Comparison of ENCODE assay signal across 12 cellular contexts in the genomic region with DNA sequence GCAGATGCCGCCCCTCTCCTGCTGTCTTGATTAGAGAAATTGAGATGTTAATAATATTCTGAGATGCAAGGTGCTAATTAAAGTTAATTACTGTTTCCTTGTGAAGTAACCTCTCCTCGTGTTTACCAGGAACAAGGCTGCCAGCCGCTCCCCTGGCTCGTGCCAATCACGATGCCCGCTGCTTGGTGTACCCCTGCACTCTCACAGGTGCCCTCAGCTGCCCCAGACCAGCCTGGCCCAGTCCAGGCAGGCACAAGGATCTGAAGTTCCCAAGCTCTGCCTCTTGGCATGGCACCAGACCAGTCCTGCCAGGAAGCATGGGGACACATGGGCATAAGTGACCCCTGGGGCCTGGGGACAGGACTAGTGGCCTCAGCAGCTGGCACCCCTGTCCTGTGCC. TPM values are rescaled to one million over a fixed set of nuclear protein-coding genes. Genes with fewer than 3 reads are reported as not detected.
A peak's percentile ranks its signal among the peaks of the same experiment; 100 is the strongest.
DNase-seq lines count a peak whose midpoint lies in the region; ATAC-seq and TF ChIP-seq lines count a peak whose summit lies in the region.
"Had no signal": no experiment of that assay in that cellular context is flagged by ENCODE, and none has a peak within 500 bp of the region (broad histone marks: within the 10 kb centered on the region; RNA-seq: fewer than 3 reads in every experiment).

No MANE protein-coding gene starts in this region.

- peaks cover 6 to 77% (median 51%) of the 10 kb centered on the region in 12 donors for H3K4me1 ChIP-seq in heart left ventricle
- peaks cover 71 to 72% of the 10 kb centered on the region in 2 donors for H3K4me1 ChIP-seq in duodenal mucosa (ENCODE audit: control insufficient read depth in 1 of 2, insufficient read depth in 2 of 2, low read length in 2 of 2)
- H3K4me1 ChIP-seq in mucosa of stomach (ENCODE audit: control insufficient read depth, insufficient read depth, low read length), result peaks cover 67% of the 10 kb centered on the region
- H3K4me1 ChIP-seq in upper lobe of right lung, result peaks cover 45% of the 10 kb centered on the region

- ATAC-seq in heart left ventricle (no peak), upper lobe of right lung (peak; percentile 79), GM19035 (IDR thresholded peaks at IDR 0.05; ENCODE audit: unreplicated experiment) (no peak), GM21447 (IDR thresholded peaks at IDR 0.05; ENCODE audit: unreplicated experiment) (no peak)

- 45 to 68% (median 55%) methylated on average over 6 of the region's 6 CpGs for WGBS in heart left ventricle, 4 donors

- H3K4me3 ChIP-seq in heart left ventricle, result no peak overlapping the region
- H3K4me3 ChIP-seq in duodenal mucosa (ENCODE audit: low read depth in 1 of 2, low read length in 2 of 2), result no peak overlapping the region
- no peak overlapping the region for H3K4me3 ChIP-seq in mucosa of stomach (ENCODE audit: low read length)
- H3K4me3 ChIP-seq in upper lobe of right lung, result no peak overlapping the region
- H3K4me3 ChIP-seq: testis had no signal

- H3K9me3 ChIP-seq in heart left ventricle (no peaks in the 10 kb centered on the region), duodenal mucosa (ENCODE audit: control insufficient read depth in 1 of 2, low read length in 2 of 2) (no peaks in the 10 kb centered on the region), mucosa of stomach (ENCODE audit: control insufficient read depth, low read length) (no peaks in the 10 kb centered on the region), upper lobe of right lung (no peaks in the 10 kb centered on the region)
- H3K9me3 ChIP-seq: testis had no signal

- intact Hi-C loops in heart left ventricle (cut with DNase I), result loop anchor here in 1 of 10 donors (5.0 kb wide), 1 partner anchor 36 kb away; the partner anchor contains the start of gene PCDH1
- intact Hi-C loops in cardiac septum (cut with DNase I), result no loop called here
- intact Hi-C loops in upper lobe of right lung (cut with DNase I), result no loop called here

- DNase-seq in heart left ventricle, result no peak
- DNase-seq in cardiac septum (ENCODE audit: low spot score), result no peak
- DNase-seq in upper lobe of right lung, result peak; percentile 89
- no peak for DNase-seq in amniotic stem cell (lab: John Stamatoyannopoulos, UW)
- DNase-seq: DMS153, MM.1S, NCI-H524 treated with DMSO at 0.1 percent for 48 hours, testis had no signal

- H3K27ac ChIP-seq in heart left ventricle (peak overlapping the region; percentile 48 to 87 (median 64)), duodenal mucosa (ENCODE audit: low read depth, low read length) (peak overlapping the region; percentile 86), upper lobe of right lung (peak overlapping the region; percentile 56)
- H3K27ac ChIP-seq: testis had no signal

- H3K36me3 ChIP-seq in heart left ventricle (no peaks in the 10 kb centered on the region), duodenal mucosa (ENCODE audit: control insufficient read depth in 1 of 2, insufficient read depth in 2 of 2, low read length in 2 of 2) (no peaks in the 10 kb centered on the region), mucosa of stomach (ENCODE audit: control insufficient read depth, insufficient read depth, low read length) (no peaks in the 10 kb centered on the region), upper lobe of right lung (no peaks in the 10 kb centered on the region)

- TF ChIP-seq CTCF in heart left ventricle (IDR thresholded peaks at IDR 0.05) (no peak), upper lobe of right lung (IDR thresholded peaks at IDR 0.05) (no peak)

- peak overlapping the region; percentile 31 to 48 for H3K9ac ChIP-seq in duodenal mucosa (ENCODE audit: low read depth in 1 of 2, low read length in 2 of 2)
- H3K9ac ChIP-seq in mucosa of stomach (ENCODE audit: low read length), result peak overlapping the region; percentile 33

- H3K27me3 ChIP-seq in heart left ventricle (peaks cover 0 to 4% (median 0%) of the 10 kb centered on the region in 9 donors), duodenal mucosa (ENCODE audit: control insufficient read depth in 1 of 2, insufficient read depth in 2 of 2, low read length in 2 of 2) (no peaks in the 10 kb centered on the region), mucosa of stomach (ENCODE audit: control insufficient read depth, insufficient read depth, low read length) (no peaks in the 10 kb centered on the region), upper lobe of right lung (peaks cover 3% of the 10 kb centered on the region)
- H3K27me3 ChIP-seq: testis had no signal

- no peak for TF ChIP-seq POLR2A in heart left ventricle (IDR thresholded peaks at IDR 0.05)

RNA-seq across cellular contexts. Expression of gene PCDH1, which starts 36.4 kb away (rescaled TPM):
- 100 to 1,000 TPM in 1 of 9 donors, 10 to 100 TPM in 8; 10.2 to 106 (median 19.2) TPM for total RNA-seq in heart left ventricle
- polyA plus RNA-seq in heart left ventricle, result 10 to 100 TPM; 13.5 to 25.8 TPM
- 16.9 TPM for total RNA-seq in cardiac septum
- total RNA-seq in upper lobe of right lung, result 66.6 TPM
